8 cellular contexts compared by ENCODE assay signal in the genomic region with DNA sequence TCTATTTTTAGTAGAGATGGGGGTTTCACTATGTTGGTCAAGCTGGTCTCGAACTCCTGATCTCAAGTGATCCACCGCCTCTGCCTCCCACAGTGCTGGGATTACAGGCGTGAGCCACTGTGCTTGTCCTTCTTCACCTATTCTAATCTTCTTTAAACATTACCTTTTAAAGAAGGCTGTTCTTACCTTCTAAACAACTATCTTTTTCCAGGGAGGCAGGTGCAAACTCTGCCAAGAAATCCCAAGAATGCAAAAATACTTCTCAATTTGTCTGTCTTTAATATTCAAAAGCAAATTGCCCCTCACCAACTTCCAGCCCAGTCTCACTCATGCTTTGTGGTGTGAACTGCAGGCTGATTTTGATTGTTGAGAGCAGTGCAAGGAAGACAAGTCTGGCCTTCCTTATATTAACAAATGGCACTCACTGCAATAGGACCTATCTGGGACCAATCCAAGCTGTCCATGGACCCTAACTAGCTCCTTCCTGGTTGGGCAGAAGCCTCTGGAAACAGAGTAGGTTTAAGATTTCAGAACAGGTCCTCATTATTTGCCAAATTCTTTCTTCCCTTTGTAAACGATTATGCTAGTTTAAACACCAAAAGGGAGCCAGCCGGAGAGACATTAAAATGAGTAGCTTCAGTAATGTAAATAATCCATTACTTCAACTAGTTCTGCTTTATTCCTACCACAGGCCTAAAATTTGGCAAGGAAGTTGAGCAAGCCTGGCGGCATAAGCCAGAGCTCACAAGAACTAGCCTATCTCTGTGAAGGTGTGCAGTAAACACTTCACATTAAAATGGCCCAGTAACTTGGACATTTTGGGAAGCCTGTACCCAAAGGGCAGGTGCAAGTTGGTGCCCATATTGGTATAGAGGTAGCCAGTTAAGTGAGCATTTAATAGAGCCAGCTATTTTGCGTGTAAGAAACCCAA. TPM values are rescaled to one million over a fixed set of nuclear protein-coding genes. Genes with fewer than 3 reads are reported as not detected.
DNase-seq lines count a peak whose midpoint lies in the region; ATAC-seq and TF ChIP-seq lines count a peak whose summit lies in the region.

No MANE protein-coding gene starts in this region.

- H3K9ac ChIP-seq in endodermal cell (ENCODE audit: extremely low read depth, low read length, poor library complexity, severe bottlenecking): peak overlapping the region; percentile 96

- ATAC-seq in heart right ventricle (no peak), left ventricle myocardium superior (no peak), GM19467 (IDR thresholded peaks at IDR 0.05; ENCODE audit: unreplicated experiment) (no peak), GM18867 (IDR thresholded peaks at IDR 0.05; ENCODE audit: unreplicated experiment) (no peak)

- H3K36me3 Mint-ChIP-seq in endodermal cell (ENCODE audit: low read depth) (peaks cover 16% of the 10 kb centered on the region), nephron progenitor cell (ENCODE audit: low read depth) (peaks cover 30% of the 10 kb centered on the region)

- WGBS in heart right ventricle, 2 donors: 47 to 56% methylated on average over 7 of the region's 7 CpGs
- 63 to 90% methylated on average over 4 to 7 of the region's 7 CpGs for WGBS in endodermal cell (ENCODE audit: insufficient coverage in 1 of 2, insufficient read length in 1 of 2), 2 experiments

- H3K27me3 ChIP-seq in heart right ventricle: no peaks in the 10 kb centered on the region
- no peaks in the 10 kb centered on the region for H3K27me3 ChIP-seq in SJCRH30
- no peaks in the 10 kb centered on the region for H3K27me3 ChIP-seq in endodermal cell (ENCODE audit: control insufficient read depth, insufficient read depth, low read length, poor library complexity, severe bottlenecking)

- DNase-seq in heart right ventricle (no peak), left ventricle myocardium superior (no peak), SJCRH30 (no peak), endodermal cell (no peak), nephron progenitor cell (no peak), amniotic stem cell (lab: John Stamatoyannopoulos, UW) (no peak)

- H3K4me3 Mint-ChIP-seq in endodermal cell: peak overlapping the region; percentile 89
- peak overlapping the region; percentile 98 for H3K4me3 Mint-ChIP-seq in nephron progenitor cell

- H3K27ac ChIP-seq in heart right ventricle: peak overlapping the region in 9 of 10 donors; percentile 93 to 99 (median 98)
- H3K27ac ChIP-seq in SJCRH30: peak overlapping the region; percentile 94; the same call in 1 of the 2 replicates
- H3K27ac ChIP-seq in endodermal cell (ENCODE audit: low read depth, low read length): peak overlapping the region; percentile 98

- H3K4me3 ChIP-seq in heart right ventricle (peak overlapping the region; percentile 67 to 98 (median 88)), SJCRH30 (peak overlapping the region; percentile 90), endodermal cell (ENCODE audit: low read length) (peak overlapping the region; percentile 94)

- H3K9me3 ChIP-seq in heart right ventricle (no peaks in the 10 kb centered on the region), SJCRH30 (replicated peaks) (no peaks in the 10 kb centered on the region), endodermal cell (ENCODE audit: control insufficient read depth, low read length) (no peaks in the 10 kb centered on the region)

- peaks cover 12% of the 10 kb centered on the region for H3K27me3 Mint-ChIP-seq in endodermal cell (ENCODE audit: insufficient read depth)
- no peaks in the 10 kb centered on the region for H3K27me3 Mint-ChIP-seq in nephron progenitor cell (ENCODE audit: low read depth, poor library complexity)

- intact Hi-C loops in heart right ventricle (cut with DNase I) (loop anchor here in 1 of 10 donors (10.0 kb wide), 1 partner anchor 228 kb away; no protein-coding TSS in a partner anchor), left ventricle myocardium superior (cut with micrococcal nuclease) (no loop called here)

- H3K4me1 ChIP-seq in heart right ventricle: peaks cover 10 to 45% (median 28%) of the 10 kb centered on the region in 9 donors
- no peaks in the 10 kb centered on the region for H3K4me1 ChIP-seq in SJCRH30
- no peaks in the 10 kb centered on the region for H3K4me1 ChIP-seq in endodermal cell (ENCODE audit: control insufficient read depth, insufficient read depth, low read length)

- H3K36me3 ChIP-seq in heart right ventricle (peaks cover 0 to 22% (median 0%) of the 10 kb centered on the region in 9 donors), SJCRH30 (peaks cover under 1% of the 10 kb centered on the region; the same call in 1 of the 2 replicates), endodermal cell (ENCODE audit: control insufficient read depth, insufficient read depth, low read length) (peaks cover 24% of the 10 kb centered on the region)

- H3K9me3 Mint-ChIP-seq in endodermal cell (no peaks in the 10 kb centered on the region), nephron progenitor cell (no peaks in the 10 kb centered on the region)

- peak overlapping the region; percentile 97 for H3K27ac Mint-ChIP-seq in endodermal cell
- H3K27ac Mint-ChIP-seq in nephron progenitor cell: peak overlapping the region; percentile 98

- TF ChIP-seq CTCF in heart right ventricle (IDR thresholded peaks at IDR 0.05) (no peak), endodermal cell (conservative IDR thresholded peaks at IDR 0.05) (no peak), nephron progenitor cell (IDR thresholded peaks at IDR 0.05) (no peak)

- peaks cover 9% of the 10 kb centered on the region for H3K4me1 Mint-ChIP-seq in endodermal cell
- H3K4me1 Mint-ChIP-seq in nephron progenitor cell: peaks cover 21% of the 10 kb centered on the region

RNA-seq across cellular contexts. Expression of a gene that starts 1.6 kb away (rescaled TPM):
- total RNA-seq in heart right ventricle (10 to 100 TPM; 29.9 to 55.8 (median 39.9) TPM), left ventricle myocardium superior (41.5 TPM), endodermal cell (10 to 100 TPM; 56.3 to 59.5 TPM)
- polyA plus RNA-seq in heart right ventricle: 100 to 1,000 TPM; 115 to 217 TPM
- total RNA-seq in SJCRH30 (2014; rRNA removed; shearing (Covaris generic)): 44.4 and 52.9 TPM in 2 replicates
- 61.7 TPM for polyA plus RNA-seq in endodermal cell (2013, experiment 1 of 2)
- polyA plus RNA-seq in endodermal cell (2013, experiment 2 of 2): 57.4 TPM

RNA-seq across cellular contexts. Expression of a gene that starts 15.6 kb away (rescaled TPM):
- total RNA-seq in heart right ventricle (1 to 10 TPM; 2.1 to 6.0 (median 3.0) TPM), left ventricle myocardium superior (2.6 TPM), endodermal cell (1 to 10 TPM; 1.3 to 1.9 TPM)
- 10 to 100 TPM in 1 of 2 donors, 1 to 10 TPM in 1; 6.8 to 18.0 TPM for polyA plus RNA-seq in heart right ventricle
- 5.3 and 6.2 TPM in 2 replicates for total RNA-seq in SJCRH30 (2014; rRNA removed; shearing (Covaris generic))
- polyA plus RNA-seq in endodermal cell (2013, experiment 1 of 2): 2.4 TPM
- polyA plus RNA-seq in endodermal cell (2013, experiment 2 of 2): 4.2 TPM
